8 cellular contexts compared by ENCODE assay signal in genomic region chr19:19531951-19532805, GRCh38.
DNase-seq lines count a peak whose midpoint lies in the region; ATAC-seq and TF ChIP-seq lines count a peak whose summit lies in the region.

No MANE protein-coding gene starts in this region.

- no peak for ATAC-seq in GM18870 (IDR thresholded peaks at IDR 0.05; ENCODE audit: unreplicated experiment)

- H3K4me3 ChIP-seq in WI38 (ENCODE audit: low read depth, low read length) = no peak overlapping the region

- DNase-seq in NCI-H1436 (lab: John Stamatoyannopoulos, UW) = peak; percentile 70
- no peak for DNase-seq in NCI-H1436 treated with DMSO at 0.1 percent for 48 hours (lab: John Stamatoyannopoulos, UW)
- peak; percentile 60 for DNase-seq in NCI-H146 (lab: John Stamatoyannopoulos, UW)
- DNase-seq in T47D (ENCODE audit: low read depth in 1 of 2, low spot score in 1 of 2) = peak; percentile 74 to 81
- DNase-seq in islet precursor cell = peak; percentile 74
- DNase-seq in stimulated activated CD4-positive, alpha-beta T cell treated with anti-CD3 and anti-CD28 coated beads, Interleukin-15, amount 100 ng/mL, for 48 hours (ENCODE audit: low read depth in 2 of 2) = peak; percentile 55 to 80

- TF ChIP-seq CTCF in WI38 (IDR thresholded peaks at IDR 0.05; ENCODE audit: low read depth, low read length) = peak; percentile 90

- in situ Hi-C loops in T47D (cut with HindIII; ENCODE audit: low pct_unique_long_range_greater_than_20kb, low sequenced_read_pairs) = no loop called here
